In the genomic region with DNA sequence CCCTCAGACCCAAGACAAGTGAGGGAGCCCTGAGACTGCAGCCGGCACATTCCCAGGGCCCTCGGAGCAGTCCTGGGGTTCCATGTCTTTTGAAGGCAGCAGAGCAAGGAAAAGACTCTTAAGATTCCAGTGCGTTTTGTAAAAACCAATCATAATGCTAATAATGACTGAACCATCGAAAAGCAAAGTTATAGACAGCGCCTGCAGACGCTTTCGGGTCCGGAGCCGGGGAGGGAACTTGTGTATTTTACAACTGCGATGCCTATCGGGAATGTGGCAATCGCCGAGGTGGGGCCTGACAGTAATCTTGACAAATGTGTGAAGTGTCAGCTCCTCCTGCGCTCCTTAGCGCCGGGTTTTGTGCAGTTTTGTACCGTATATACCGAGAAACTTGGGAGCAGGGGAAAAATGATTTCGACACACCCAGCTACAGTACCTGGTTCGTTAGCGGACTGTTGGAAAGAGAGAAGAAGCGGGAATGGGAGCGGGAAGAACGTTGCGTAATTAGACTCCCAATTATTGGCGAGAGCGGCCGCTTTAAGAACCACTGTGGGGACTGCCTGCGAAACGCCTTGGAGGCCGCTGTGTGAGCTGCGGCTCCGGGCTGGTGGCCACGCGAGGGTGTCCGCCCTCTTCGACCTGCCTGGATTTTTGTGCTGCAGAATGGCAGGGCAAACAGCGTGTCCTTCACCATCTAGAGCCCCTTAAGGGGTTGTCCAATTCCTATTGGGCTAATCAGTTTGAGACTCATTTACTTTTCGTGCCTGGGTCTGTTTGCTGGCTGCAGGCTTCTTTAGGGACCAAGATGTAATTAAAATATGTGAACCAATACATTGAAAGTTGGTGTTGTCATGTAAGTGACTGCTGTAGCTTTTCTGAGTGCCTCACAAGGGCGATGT, we compare ENCODE assay signal across 1 cellular context.
A peak's percentile ranks its signal among the peaks of the same experiment; 100 is the strongest.
TF ChIP-seq lines count a peak whose summit lies in the region.

No MANE protein-coding gene starts in this region.

TF ChIP-seq in HepG2, 621 proteins besides CTCF, POLR2A, EP300 and RAD21 (continued from another document and continues in another):
- TF ChIP-seq, protein P1, sequence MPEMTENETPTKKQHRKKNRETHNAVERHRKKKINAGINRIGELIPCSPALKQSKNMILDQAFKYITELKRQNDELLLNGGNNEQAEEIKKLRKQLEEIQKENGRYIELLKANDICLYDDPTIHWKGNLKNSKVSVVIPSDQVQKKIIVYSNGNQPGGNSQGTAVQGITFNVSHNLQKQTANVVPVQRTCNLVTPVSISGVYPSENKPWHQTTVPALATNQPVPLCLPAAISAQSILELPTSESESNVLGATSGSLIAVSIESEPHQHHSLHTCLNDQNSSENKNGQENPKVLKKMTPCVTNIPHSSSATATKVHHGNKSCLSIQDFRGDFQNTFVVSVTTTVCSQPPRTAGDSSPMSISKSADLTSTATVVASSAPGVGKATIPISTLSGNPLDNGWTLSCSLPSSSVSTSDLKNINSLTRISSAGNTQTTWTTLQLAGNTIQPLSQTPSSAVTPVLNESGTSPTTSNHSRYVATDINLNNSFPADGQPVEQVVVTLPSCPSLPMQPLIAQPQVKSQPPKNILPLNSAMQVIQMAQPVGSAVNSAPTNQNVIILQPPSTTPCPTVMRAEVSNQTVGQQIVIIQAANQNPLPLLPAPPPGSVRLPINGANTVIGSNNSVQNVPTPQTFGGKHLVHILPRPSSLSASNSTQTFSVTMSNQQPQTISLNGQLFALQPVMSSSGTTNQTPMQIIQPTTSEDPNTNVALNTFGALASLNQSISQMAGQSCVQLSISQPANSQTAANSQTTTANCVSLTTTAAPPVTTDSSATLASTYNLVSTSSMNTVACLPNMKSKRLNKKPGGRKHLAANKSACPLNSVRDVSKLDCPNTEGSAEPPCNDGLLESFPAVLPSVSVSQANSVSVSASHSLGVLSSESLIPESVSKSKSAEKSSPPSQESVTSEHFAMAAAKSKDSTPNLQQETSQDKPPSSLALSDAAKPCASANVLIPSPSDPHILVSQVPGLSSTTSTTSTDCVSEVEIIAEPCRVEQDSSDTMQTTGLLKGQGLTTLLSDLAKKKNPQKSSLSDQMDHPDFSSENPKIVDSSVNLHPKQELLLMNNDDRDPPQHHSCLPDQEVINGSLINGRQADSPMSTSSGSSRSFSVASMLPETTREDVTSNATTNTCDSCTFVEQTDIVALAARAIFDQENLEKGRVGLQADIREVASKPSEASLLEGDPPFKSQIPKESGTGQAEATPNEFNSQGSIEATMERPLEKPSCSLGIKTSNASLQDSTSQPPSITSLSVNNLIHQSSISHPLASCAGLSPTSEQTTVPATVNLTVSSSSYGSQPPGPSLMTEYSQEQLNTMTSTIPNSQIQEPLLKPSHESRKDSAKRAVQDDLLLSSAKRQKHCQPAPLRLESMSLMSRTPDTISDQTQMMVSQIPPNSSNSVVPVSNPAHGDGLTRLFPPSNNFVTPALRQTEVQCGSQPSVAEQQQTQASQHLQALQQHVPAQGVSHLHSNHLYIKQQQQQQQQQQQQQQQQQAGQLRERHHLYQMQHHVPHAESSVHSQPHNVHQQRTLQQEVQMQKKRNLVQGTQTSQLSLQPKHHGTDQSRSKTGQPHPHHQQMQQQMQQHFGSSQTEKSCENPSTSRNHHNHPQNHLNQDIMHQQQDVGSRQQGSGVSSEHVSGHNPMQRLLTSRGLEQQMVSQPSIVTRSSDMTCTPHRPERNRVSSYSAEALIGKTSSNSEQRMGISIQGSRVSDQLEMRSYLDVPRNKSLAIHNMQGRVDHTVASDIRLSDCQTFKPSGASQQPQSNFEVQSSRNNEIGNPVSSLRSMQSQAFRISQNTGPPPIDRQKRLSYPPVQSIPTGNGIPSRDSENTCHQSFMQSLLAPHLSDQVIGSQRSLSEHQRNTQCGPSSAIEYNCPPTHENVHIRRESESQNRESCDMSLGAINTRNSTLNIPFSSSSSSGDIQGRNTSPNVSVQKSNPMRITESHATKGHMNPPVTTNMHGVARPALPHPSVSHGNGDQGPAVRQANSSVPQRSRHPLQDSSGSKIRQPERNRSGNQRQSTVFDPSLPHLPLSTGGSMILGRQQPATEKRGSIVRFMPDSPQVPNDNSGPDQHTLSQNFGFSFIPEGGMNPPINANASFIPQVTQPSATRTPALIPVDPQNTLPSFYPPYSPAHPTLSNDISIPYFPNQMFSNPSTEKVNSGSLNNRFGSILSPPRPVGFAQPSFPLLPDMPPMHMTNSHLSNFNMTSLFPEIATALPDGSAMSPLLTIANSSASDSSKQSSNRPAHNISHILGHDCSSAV (CRISPR knock-in tag; IDR thresholded peaks at IDR 0.05; ENCODE audit: borderline replicate concordance): no peak
- TF ChIP-seq ZNF501 (CRISPR knock-in tag; IDR thresholded peaks at IDR 0.05) (peak; percentile 70), MIER3 (CRISPR knock-in tag; IDR thresholded peaks at IDR 0.05; ENCODE audit: borderline replicate concordance) (peak; percentile 39; the same call in 1 of the 2 replicates), HES4 (CRISPR knock-in tag; IDR thresholded peaks at IDR 0.05; ENCODE audit: borderline replicate concordance) (no peak; the same call in 1 of the 2 replicates), ZNF331 (CRISPR knock-in tag; IDR thresholded peaks at IDR 0.05) (peak; percentile 29; the same call in 1 of the 2 replicates), YEATS2 (CRISPR knock-in tag; IDR thresholded peaks at IDR 0.05; ENCODE audit: borderline replicate concordance) (0 out of 2 replicates have a peak, but pooled peaks have one; percentile 33), ARHGAP35 (CRISPR knock-in tag; IDR thresholded peaks at IDR 0.05; ENCODE audit: borderline replicate concordance) (0 out of 2 replicates have a peak, but pooled peaks have one; percentile 66), ZNF530 (CRISPR knock-in tag; IDR thresholded peaks at IDR 0.05; ENCODE audit: low read depth) (0 out of 2 replicates have a peak, but pooled peaks have one; percentile 62), DNMT3B (CRISPR knock-in tag; conservative IDR thresholded peaks at IDR 0.05) (0 out of 2 replicates have a peak, but pooled peaks have one; percentile 8), ZSCAN29 (CRISPR knock-in tag; conservative IDR thresholded peaks at IDR 0.05) (0 out of 2 replicates have a peak, but pooled peaks have one; percentile 19), ZNF3 (CRISPR knock-in tag; IDR thresholded peaks at IDR 0.05) (no peak), FOXA3 (CRISPR knock-in tag; IDR thresholded peaks at IDR 0.05) (peak; percentile 37; the same call in 1 of the 2 replicates), ZNF30 (CRISPR knock-in tag; IDR thresholded peaks at IDR 0.05) (peak; percentile 59; the same call in 1 of the 2 replicates), ZNF768 (CRISPR knock-in tag; IDR thresholded peaks at IDR 0.05) (peak; percentile 65), HOXA5 (CRISPR knock-in tag; IDR thresholded peaks at IDR 0.05) (peak; percentile 95), HMG20A (CRISPR knock-in tag; IDR thresholded peaks at IDR 0.05; ENCODE audit: borderline replicate concordance) (0 out of 2 replicates have a peak, but pooled peaks have one; percentile 9), GFI1 (CRISPR knock-in tag; IDR thresholded peaks at IDR 0.05; ENCODE audit: borderline replicate concordance) (peak; percentile 59; the same call in 1 of the 2 replicates), ZNF891 (CRISPR knock-in tag; IDR thresholded peaks at IDR 0.05) (peak; percentile 62; the same call in 1 of the 2 replicates), HNF4G (IDR thresholded peaks at IDR 0.05; ENCODE audit: borderline replicate concordance, low read depth, low read length) (no peak), HNF4G (CRISPR knock-in tag; IDR thresholded peaks at IDR 0.05; ENCODE audit: borderline replicate concordance, low read depth) (0 out of 2 replicates have a peak, but pooled peaks have one; percentile 4), ZNF749 (CRISPR knock-in tag; IDR thresholded peaks at IDR 0.05; ENCODE audit: borderline replicate concordance) (peak; percentile 41; the same call in 1 of the 2 replicates), ZNF224 (CRISPR knock-in tag; IDR thresholded peaks at IDR 0.05) (0 out of 2 replicates have a peak, but pooled peaks have one; percentile 35), NCOA2 (CRISPR knock-in tag; IDR thresholded peaks at IDR 0.05) (peak; percentile 45; the same call in 1 of the 2 replicates), STAG1 (CRISPR knock-in tag; IDR thresholded peaks at IDR 0.05) (peak; percentile 60), ZNF282 (IDR thresholded peaks at IDR 0.05; ENCODE audit: partially characterized antibody) (no peak), HOXA9 (CRISPR knock-in tag; IDR thresholded peaks at IDR 0.05; ENCODE audit: borderline replicate concordance) (no peak), ZNF567 (CRISPR knock-in tag; IDR thresholded peaks at IDR 0.05; ENCODE audit: borderline replicate concordance) (no peak), CBX1 (IDR thresholded peaks at IDR 0.05; ENCODE audit: low read depth) (no peak)
- TF ChIP-seq, protein P2, sequence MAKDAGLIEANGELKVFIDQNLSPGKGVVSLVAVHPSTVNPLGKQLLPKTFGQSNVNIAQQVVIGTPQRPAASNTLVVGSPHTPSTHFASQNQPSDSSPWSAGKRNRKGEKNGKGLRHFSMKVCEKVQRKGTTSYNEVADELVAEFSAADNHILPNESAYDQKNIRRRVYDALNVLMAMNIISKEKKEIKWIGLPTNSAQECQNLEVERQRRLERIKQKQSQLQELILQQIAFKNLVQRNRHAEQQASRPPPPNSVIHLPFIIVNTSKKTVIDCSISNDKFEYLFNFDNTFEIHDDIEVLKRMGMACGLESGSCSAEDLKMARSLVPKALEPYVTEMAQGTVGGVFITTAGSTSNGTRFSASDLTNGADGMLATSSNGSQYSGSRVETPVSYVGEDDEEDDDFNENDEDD (CRISPR knock-in tag; IDR thresholded peaks at IDR 0.05; ENCODE audit: borderline replicate concordance): peak; percentile 82
- TF ChIP-seq, protein P3, sequence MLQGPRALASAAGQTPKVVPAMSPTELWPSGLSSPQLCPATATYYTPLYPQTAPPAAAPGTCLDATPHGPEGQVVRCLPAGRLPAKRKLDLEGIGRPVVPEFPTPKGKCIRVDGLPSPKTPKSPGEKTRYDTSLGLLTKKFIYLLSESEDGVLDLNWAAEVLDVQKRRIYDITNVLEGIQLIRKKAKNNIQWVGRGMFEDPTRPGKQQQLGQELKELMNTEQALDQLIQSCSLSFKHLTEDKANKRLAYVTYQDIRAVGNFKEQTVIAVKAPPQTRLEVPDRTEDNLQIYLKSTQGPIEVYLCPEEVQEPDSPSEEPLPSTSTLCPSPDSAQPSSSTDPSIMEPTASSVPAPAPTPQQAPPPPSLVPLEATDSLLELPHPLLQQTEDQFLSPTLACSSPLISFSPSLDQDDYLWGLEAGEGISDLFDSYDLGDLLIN (CRISPR knock-in tag; IDR thresholded peaks at IDR 0.05; ENCODE audit: borderline replicate concordance): 0 out of 2 replicates have a peak, but pooled peaks have one; percentile 23
- TF ChIP-seq, protein P4, sequence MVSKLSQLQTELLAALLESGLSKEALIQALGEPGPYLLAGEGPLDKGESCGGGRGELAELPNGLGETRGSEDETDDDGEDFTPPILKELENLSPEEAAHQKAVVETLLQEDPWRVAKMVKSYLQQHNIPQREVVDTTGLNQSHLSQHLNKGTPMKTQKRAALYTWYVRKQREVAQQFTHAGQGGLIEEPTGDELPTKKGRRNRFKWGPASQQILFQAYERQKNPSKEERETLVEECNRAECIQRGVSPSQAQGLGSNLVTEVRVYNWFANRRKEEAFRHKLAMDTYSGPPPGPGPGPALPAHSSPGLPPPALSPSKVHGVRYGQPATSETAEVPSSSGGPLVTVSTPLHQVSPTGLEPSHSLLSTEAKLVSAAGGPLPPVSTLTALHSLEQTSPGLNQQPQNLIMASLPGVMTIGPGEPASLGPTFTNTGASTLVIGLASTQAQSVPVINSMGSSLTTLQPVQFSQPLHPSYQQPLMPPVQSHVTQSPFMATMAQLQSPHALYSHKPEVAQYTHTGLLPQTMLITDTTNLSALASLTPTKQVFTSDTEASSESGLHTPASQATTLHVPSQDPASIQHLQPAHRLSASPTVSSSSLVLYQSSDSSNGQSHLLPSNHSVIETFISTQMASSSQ (IDR thresholded peaks at IDR 0.05; ENCODE audit: low read depth): 0 out of 2 replicates have a peak, but pooled peaks have one; percentile 7
- TF ChIP-seq, protein P4 (CRISPR knock-in tag; IDR thresholded peaks at IDR 0.05; ENCODE audit: borderline replicate concordance): no peak
- TF ChIP-seq, protein P5, sequence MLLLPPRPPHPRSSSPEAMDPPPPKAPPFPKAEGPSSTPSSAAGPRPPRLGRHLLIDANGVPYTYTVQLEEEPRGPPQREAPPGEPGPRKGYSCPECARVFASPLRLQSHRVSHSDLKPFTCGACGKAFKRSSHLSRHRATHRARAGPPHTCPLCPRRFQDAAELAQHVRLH (CRISPR knock-in tag; IDR thresholded peaks at IDR 0.05; ENCODE audit: borderline replicate concordance, low read depth): 0 out of 2 replicates have a peak, but pooled peaks have one; percentile 20
- TF ChIP-seq, protein P6, sequence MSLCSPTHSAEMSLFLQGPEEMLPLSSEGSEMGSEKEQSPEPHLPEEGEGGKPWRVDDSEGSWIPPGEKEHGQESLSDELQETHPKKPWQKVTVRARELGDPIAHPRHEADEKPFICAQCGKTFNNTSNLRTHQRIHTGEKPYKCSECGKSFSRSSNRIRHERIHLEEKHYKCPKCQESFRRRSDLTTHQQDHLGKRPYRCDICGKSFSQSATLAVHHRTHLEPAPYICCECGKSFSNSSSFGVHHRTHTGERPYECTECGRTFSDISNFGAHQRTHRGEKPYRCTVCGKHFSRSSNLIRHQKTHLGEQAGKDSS (CRISPR knock-in tag; IDR thresholded peaks at IDR 0.05; ENCODE audit: borderline replicate concordance, low read depth): peak; percentile 85; the same call in 1 of the 2 replicates
- TF ChIP-seq, protein P7, sequence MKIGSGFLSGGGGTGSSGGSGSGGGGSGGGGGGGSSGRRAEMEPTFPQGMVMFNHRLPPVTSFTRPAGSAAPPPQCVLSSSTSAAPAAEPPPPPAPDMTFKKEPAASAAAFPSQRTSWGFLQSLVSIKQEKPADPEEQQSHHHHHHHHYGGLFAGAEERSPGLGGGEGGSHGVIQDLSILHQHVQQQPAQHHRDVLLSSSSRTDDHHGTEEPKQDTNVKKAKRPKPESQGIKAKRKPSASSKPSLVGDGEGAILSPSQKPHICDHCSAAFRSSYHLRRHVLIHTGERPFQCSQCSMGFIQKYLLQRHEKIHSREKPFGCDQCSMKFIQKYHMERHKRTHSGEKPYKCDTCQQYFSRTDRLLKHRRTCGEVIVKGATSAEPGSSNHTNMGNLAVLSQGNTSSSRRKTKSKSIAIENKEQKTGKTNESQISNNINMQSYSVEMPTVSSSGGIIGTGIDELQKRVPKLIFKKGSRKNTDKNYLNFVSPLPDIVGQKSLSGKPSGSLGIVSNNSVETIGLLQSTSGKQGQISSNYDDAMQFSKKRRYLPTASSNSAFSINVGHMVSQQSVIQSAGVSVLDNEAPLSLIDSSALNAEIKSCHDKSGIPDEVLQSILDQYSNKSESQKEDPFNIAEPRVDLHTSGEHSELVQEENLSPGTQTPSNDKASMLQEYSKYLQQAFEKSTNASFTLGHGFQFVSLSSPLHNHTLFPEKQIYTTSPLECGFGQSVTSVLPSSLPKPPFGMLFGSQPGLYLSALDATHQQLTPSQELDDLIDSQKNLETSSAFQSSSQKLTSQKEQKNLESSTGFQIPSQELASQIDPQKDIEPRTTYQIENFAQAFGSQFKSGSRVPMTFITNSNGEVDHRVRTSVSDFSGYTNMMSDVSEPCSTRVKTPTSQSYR (CRISPR knock-in tag; IDR thresholded peaks at IDR 0.05; ENCODE audit: borderline replicate concordance): peak; percentile 27; the same call in 1 of the 2 replicates
